ENCODE assay signal across 8 cellular contexts in the genomic region with DNA sequence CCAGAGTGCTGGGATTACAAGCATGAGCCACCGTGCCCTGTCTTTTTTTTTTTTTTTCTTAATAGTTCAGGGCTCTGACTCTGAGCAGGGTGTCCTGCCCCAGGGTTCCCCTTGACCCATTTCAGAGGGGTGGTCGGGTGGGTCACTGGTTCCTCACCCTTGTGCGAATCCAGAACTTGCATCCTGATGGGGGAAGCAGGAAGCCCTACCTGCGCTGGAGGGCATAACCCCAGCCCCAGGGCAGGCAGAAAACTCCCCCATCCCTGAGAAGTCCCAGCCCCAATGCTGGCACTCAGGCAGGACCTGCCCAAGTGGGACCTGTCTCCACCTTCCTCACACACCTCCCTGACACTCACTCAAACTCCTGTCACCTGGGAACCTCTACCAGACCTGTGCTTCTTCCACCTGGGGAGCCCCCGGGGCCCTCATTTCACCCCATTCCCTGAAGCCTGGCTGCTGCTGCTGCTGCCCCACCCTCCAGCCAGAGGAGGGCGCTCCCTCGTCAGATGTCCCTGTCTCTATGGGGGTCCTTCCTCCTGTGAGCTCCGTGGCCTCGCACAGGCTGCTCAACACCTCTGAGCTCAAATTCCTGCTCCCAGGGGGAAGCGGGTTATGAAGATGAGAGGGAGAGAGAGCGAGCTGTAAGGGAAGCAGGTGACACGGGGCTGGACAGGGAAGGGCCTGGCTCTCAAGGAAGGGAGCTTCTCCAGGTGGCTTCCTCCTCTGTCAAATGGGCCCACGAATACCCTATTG. TPM values are rescaled to one million over a fixed set of nuclear protein-coding genes. Genes with fewer than 3 reads are reported as not detected.
DNase-seq lines count a peak whose midpoint lies in the region; ATAC-seq and TF ChIP-seq lines count a peak whose summit lies in the region.

No MANE protein-coding gene starts in this region.

- DNase-seq in GM12864 (ENCODE audit: low read depth) (no peak), OCI-M1 (lab: John Stamatoyannopoulos, UW) (peak; percentile 20), cardiac fibroblast (ENCODE audit: low read depth in 2 of 2) (no peak), left colon (peak; percentile 42 to 60)
- DNase-seq in stimulated activated CD4-positive, alpha-beta T cell treated with anti-CD3 and anti-CD28 coated beads, Interleukin-4, amount 100 ng/mL, for 4 hours: peak; percentile 25 to 27

- TF ChIP-seq CTCF in GM12864 (IDR thresholded peaks at IDR 0.05; ENCODE audit: low read depth, low read length, missing control alignments): peak; percentile 32
- TF ChIP-seq CTCF in cardiac fibroblast (IDR thresholded peaks at IDR 0.05; ENCODE audit: low read depth, low read length): peak; percentile 35

- intact Hi-C loops in left colon (cut with DNase I, micrococcal nuclease): no loop called here

- no peak overlapping the region for H3K4me3 ChIP-seq in GM12864 (ENCODE audit: low read depth, low read length)
- H3K4me3 ChIP-seq in cardiac fibroblast (replicated peaks in 1 of 2; ENCODE audit: low read depth in 2 of 2, low read length in 2 of 2): peak overlapping the region; percentile 37 to 43

- ATAC-seq in left colon: peak; percentile 77
- ATAC-seq in GM21526 (IDR thresholded peaks at IDR 0.05; ENCODE audit: low FRiP score, unreplicated experiment): no peak
- no peak for ATAC-seq in GM19397 (IDR thresholded peaks at IDR 0.05; ENCODE audit: unreplicated experiment)
- no peak for ATAC-seq in GM19395 (IDR thresholded peaks at IDR 0.05; ENCODE audit: unreplicated experiment)

RNA-seq across cellular contexts. Expression of a gene that starts 15.1 kb away (rescaled TPM):
- total RNA-seq in left colon: 1 to 10 TPM; 3.9 TPM

Comparison
In these comparisons a context has a peak if more than half of its experiments do, and no peak if none do; other contexts are left out.
1. DNase-seq: peak in OCI-M1 (single experiment), left colon (2 of 2) and stimulated activated CD4-positive, alpha-beta T cell treated with anti-CD3 and anti-CD28 coated beads, Interleukin-4, amount 100 ng/mL, for 4 hours (2 of 2); none in GM12864 (single experiment) and cardiac fibroblast (0 of 2).